ENCODE assay signal across 8 cellular contexts in the genomic region with DNA sequence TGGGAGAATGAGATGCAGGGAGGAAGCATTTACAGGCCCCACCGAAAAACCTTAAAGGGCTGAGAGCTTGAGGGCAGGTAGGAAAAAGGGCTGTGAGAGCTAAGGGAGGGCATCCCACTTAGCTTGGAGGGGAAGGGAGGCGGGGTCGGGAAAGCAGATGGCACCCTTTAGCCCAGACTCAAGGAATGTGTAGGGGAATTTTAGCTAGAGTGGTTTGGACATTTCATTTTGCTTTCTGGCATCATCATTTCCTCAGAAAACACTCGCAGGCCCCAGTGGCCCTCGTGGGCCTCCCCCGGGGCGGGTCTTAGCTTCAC. TPM values are rescaled to one million over a fixed set of nuclear protein-coding genes. Genes with fewer than 3 reads are reported as not detected.
DNase-seq lines count a peak whose midpoint lies in the region; ATAC-seq and TF ChIP-seq lines count a peak whose summit lies in the region.

No MANE protein-coding gene starts in this region.

- peaks cover 6% of the 10 kb centered on the region for H3K27me3 Mint-ChIP-seq in HFFc6 (ENCODE audit: insufficient read depth)
- peaks cover 15% of the 10 kb centered on the region for H3K27me3 Mint-ChIP-seq in brain

- H3K36me3 Mint-ChIP-seq in HFFc6 (ENCODE audit: low read depth) (0 out of 2 replicates have a peak, but pooled peaks cover 4% of the 10 kb centered on the region), brain (no peaks in the 10 kb centered on the region)

- POLR2A ChIA-PET in A673 (lab: Charles Lee; ENCODE audit: low non-redundant PET) = no interaction called here

- H3K4me1 ChIP-seq in A673 (ENCODE audit: insufficient read depth, low read length, poor library complexity, severe bottlenecking) (peaks cover 18% of the 10 kb centered on the region), muscle layer of colon (ENCODE audit: insufficient read depth, low read length) (peaks cover 39% of the 10 kb centered on the region)

- H3K27ac ChIP-seq in A673 (ENCODE audit: low read depth, low read length, poor library complexity, severe bottlenecking) (no peak overlapping the region), muscle layer of colon (ENCODE audit: low read depth, low read length) (peak overlapping the region; percentile 99)

- peak overlapping the region; percentile 7 for H3K9ac ChIP-seq in muscle layer of colon (ENCODE audit: low read length)

- no peak for ATAC-seq in HG02798 (IDR thresholded peaks at IDR 0.05; ENCODE audit: poor library complexity, unreplicated experiment)

- peaks cover 49% of the 10 kb centered on the region for H3K4me1 Mint-ChIP-seq in HFFc6 (ENCODE audit: low read depth)
- H3K4me1 Mint-ChIP-seq in brain = peaks cover 47% of the 10 kb centered on the region

- H3K36me3 ChIP-seq in A673 (ENCODE audit: insufficient read depth, low read length, poor library complexity, severe bottlenecking) (no peaks in the 10 kb centered on the region), muscle layer of colon (ENCODE audit: insufficient read depth, low read length) (no peaks in the 10 kb centered on the region)

- no TSS peak for BruUV-seq in A673 (replicated peaks; lab: Mats Ljungman, UMichigan)

- intact Hi-C loops in A673 (cut with micrococcal nuclease; ENCODE audit: unreplicated experiment) = loop anchor here (1.0 kb wide), 1 partner anchor 218 kb away; no protein-coding TSS in a partner anchor

- H3K4me3 ChIP-seq in A673 (ENCODE audit: low read depth, low read length, poor library complexity, severe bottlenecking) = peak overlapping the region; percentile 97
- H3K4me3 ChIP-seq in muscle layer of colon (ENCODE audit: low read depth in 1 of 2, low read length in 2 of 2) = peak overlapping the region in 1 of 2 donors; percentile 84

- TF ChIP-seq CTCF in A673 (conservative IDR thresholded peaks at IDR 0.05; ENCODE audit: low read depth, low read length) (no peak), HFFc6 (IDR thresholded peaks at IDR 0.05) (no peak), brain (conservative IDR thresholded peaks at IDR 0.05) (no peak)

- H3K4me3 Mint-ChIP-seq in HFFc6 = peak overlapping the region; percentile 87
- peak overlapping the region; percentile 84 to 89 (median 87) for H3K4me3 Mint-ChIP-seq in brain

- no peaks in the 10 kb centered on the region for H3K27me3 ChIP-seq in A673 (replicated peaks; ENCODE audit: insufficient read depth, low read depth, low read length, poor library complexity)
- H3K27me3 ChIP-seq in muscle layer of colon (ENCODE audit: control insufficient read depth in 1 of 2, insufficient read depth in 2 of 2, low read length in 2 of 2) = no peaks in the 10 kb centered on the region

- CTCF ChIA-PET in A673 (lab: Charles Lee) = interaction anchor here (0.9 to 2.2 kb wide), 5 partner anchors 11 to 218 kb away, joined by 3 to 31 read pairs (median 15); partner anchors contain the start of gene RHOG

- no peaks in the 10 kb centered on the region for H3K9me3 ChIP-seq in A673 (ENCODE audit: low read depth, low read length, poor library complexity, severe bottlenecking)
- no peaks in the 10 kb centered on the region for H3K9me3 ChIP-seq in muscle layer of colon (ENCODE audit: low read length)

- H3K9me3 Mint-ChIP-seq in HFFc6 (no peaks in the 10 kb centered on the region), brain (no peaks in the 10 kb centered on the region)

- H3K27ac Mint-ChIP-seq in HFFc6 (peak overlapping the region; percentile 82), brain (peak overlapping the region; percentile 53 to 81 (median 74))

- DNase-seq in A673 (ENCODE audit: low spot score) = no peak
- DNase-seq in HFFc6 = no peak
- DNase-seq in NCI-H146 (lab: John Stamatoyannopoulos, UW) = no peak
- no peak for DNase-seq in NCI-H2081 treated with DMSO at 0.1 percent for 48 hours (lab: John Stamatoyannopoulos, UW)
- no peak for DNase-seq in NCI-H2107 treated with DMSO at 0.1 percent for 48 hours (lab: John Stamatoyannopoulos, UW; ENCODE audit: unreplicated experiment)

RNA-seq across cellular contexts. Expression of gene STIM1, which starts 0.8 kb away (rescaled TPM):
- 14.2 and 18.6 TPM in 2 replicates for total RNA-seq in A673 (2021)
- 10 to 100 TPM; 27.6 to 33.1 (median 30.7) TPM for total RNA-seq in HFFc6 (2021; fragmentation: NEBNext Ultra II Directional; extraction: Animal tissue kit (Norgen Biotek cat#: 25700))
- polyA plus RNA-seq in brain (ENCODE audit: insufficient read depth, low read depth, low replicate concordance) = 34.4 TPM

RNA-seq across cellular contexts. Expression of gene RHOG, which starts 13.9 kb away (rescaled TPM):
- 27.6 and 33.9 TPM in 2 replicates for total RNA-seq in A673 (2021)
- 10 to 100 TPM; 57.8 to 72.3 (median 66.4) TPM for total RNA-seq in HFFc6 (2021; fragmentation: NEBNext Ultra II Directional; extraction: Animal tissue kit (Norgen Biotek cat#: 25700))
- polyA plus RNA-seq in brain (ENCODE audit: insufficient read depth, low read depth, low replicate concordance) = 84.3 TPM

RNA-seq across cellular contexts. Expression of gene PGAP2, which starts 46.3 kb away (rescaled TPM):
- 16.2 and 21.3 TPM in 2 replicates for total RNA-seq in A673 (2021)
- 10 to 100 TPM; 14.5 to 19.7 (median 17.1) TPM for total RNA-seq in HFFc6 (2021; fragmentation: NEBNext Ultra II Directional; extraction: Animal tissue kit (Norgen Biotek cat#: 25700))
- 16.0 TPM for polyA plus RNA-seq in brain (ENCODE audit: insufficient read depth, low read depth, low replicate concordance)

RNA-seq across cellular contexts. Expression of gene NUP98, which starts 57.3 kb away (rescaled TPM):
- total RNA-seq in A673 (2021) = 74.8 and 82.4 TPM in 2 replicates
- total RNA-seq in HFFc6 (2021; fragmentation: NEBNext Ultra II Directional; extraction: Animal tissue kit (Norgen Biotek cat#: 25700)) = 10 to 100 TPM; 81.4 to 96.7 (median 85.6) TPM
- polyA plus RNA-seq in brain (ENCODE audit: insufficient read depth, low read depth, low replicate concordance) = 28.6 TPM
